ENCODE assay signal across 20 cellular contexts in the genomic region with DNA sequence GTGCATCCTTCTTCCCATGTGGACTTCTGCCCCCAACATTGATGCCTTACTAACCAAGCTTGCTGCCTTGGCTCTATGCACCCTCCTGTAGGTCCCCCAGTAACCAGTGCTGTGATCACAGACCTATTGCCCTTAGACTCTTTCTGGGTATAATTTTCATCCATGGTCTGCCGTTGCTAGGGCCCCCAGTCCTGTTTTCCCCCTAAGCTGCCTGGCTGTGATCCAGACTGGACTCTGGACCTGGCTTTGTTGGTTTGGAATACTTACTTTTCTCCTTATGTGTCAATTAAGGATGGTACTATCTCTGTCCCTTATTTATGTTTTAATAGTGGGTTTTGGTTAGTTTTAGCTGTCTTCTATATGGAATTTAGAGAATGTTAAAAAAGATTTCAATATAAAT. TPM values are rescaled to one million over a fixed set of nuclear protein-coding genes. Genes with fewer than 3 reads are reported as not detected.
DNase-seq lines count a peak whose midpoint lies in the region; ATAC-seq and TF ChIP-seq lines count a peak whose summit lies in the region.
"Had no signal": no experiment of that assay in that cellular context is flagged by ENCODE, and none has a peak within 500 bp of the region (broad histone marks: within the 10 kb centered on the region; RNA-seq: fewer than 3 reads in every experiment).

No MANE protein-coding gene starts in this region.

- H3K27me3 ChIP-seq in CD4-positive, CD25-positive, alpha-beta regulatory T cell (ENCODE audit: control insufficient read depth, insufficient read depth, low read length), result no peaks in the 10 kb centered on the region
- H3K27me3 ChIP-seq: BLaER1 treated with 17β-estradiol and CSF1 and Interleukin-3, amounts not matched to agents 10 nM and 100 nM had no signal

- TF ChIP-seq CTCF in WTC11 (IDR thresholded peaks at IDR 0.05) (no peak), GM13977 (IDR thresholded peaks at IDR 0.05; ENCODE audit: extremely low read depth, insufficient read depth, missing control alignments) (no peak)

- H3K27ac ChIP-seq in CD4-positive, CD25-positive, alpha-beta regulatory T cell (ENCODE audit: insufficient read depth, low read length, poor library complexity, severe bottlenecking), result no peak overlapping the region
- H3K27ac ChIP-seq: BLaER1 treated with 17β-estradiol and CSF1 and Interleukin-3, amounts not matched to agents 10 nM and 100 nM had no signal

- POLR2A ChIA-PET in WTC11 (lab: Charles Lee), result no interaction called here

- peak overlapping the region in 2 of 4 donors; percentile 1 to 9 for H3K4me3 Mint-ChIP-seq in CD4-positive, CD25-positive, alpha-beta regulatory T cell
- H3K4me3 Mint-ChIP-seq in WTC11, result no peak overlapping the region
- H3K4me3 Mint-ChIP-seq: B cell, HFFc6 had no signal

- in situ Hi-C loops in GM13977 (cut with MboI; ENCODE audit: low pct_unique_long_range_greater_than_20kb, low sequenced_read_pairs, unreplicated experiment), result no loop called here

- peaks cover 3% of the 10 kb centered on the region for H3K4me1 ChIP-seq in CD4-positive, CD25-positive, alpha-beta regulatory T cell (ENCODE audit: control insufficient read depth, insufficient read depth, low read length, poor library complexity, severe bottlenecking)

- CTCF ChIA-PET in WTC11 (lab: Charles Lee), result interaction anchor here (1.4 kb wide), 1 partner anchor 146 kb away, joined by 3 read pairs; no protein-coding TSS in a partner anchor

- peaks cover 25% of the 10 kb centered on the region for H3K36me3 Mint-ChIP-seq in CD4-positive, CD25-positive, alpha-beta regulatory T cell
- H3K36me3 Mint-ChIP-seq in WTC11, result peaks cover 19% of the 10 kb centered on the region

- peaks cover 2 to 13% (median 4%) of the 10 kb centered on the region in 7 donors for H3K9me3 Mint-ChIP-seq in CD4-positive, CD25-positive, alpha-beta regulatory T cell
- peaks cover 7% of the 10 kb centered on the region for H3K9me3 Mint-ChIP-seq in WTC11

- H3K27me3 Mint-ChIP-seq in CD4-positive, CD25-positive, alpha-beta regulatory T cell, result no peaks in the 10 kb centered on the region
- no peaks in the 10 kb centered on the region for H3K27me3 Mint-ChIP-seq in WTC11 (ENCODE audit: low read depth)
- H3K27me3 Mint-ChIP-seq: B cell; CD8-positive, alpha-beta memory T cell; IgD-negative memory B cell had no signal

- H3K4me3 ChIP-seq in CD4-positive, CD25-positive, alpha-beta regulatory T cell (ENCODE audit: low read depth, low read length), result no peak overlapping the region
- H3K4me3 ChIP-seq: BLaER1 treated with 17β-estradiol and CSF1 and Interleukin-3, amounts not matched to agents 10 nM and 100 nM had no signal

- peak overlapping the region in 2 of 3 donors; percentile 33 to 57 for H3K27ac Mint-ChIP-seq in CD4-positive, CD25-positive, alpha-beta regulatory T cell
- 0 out of 2 replicates have a peak overlapping the region, but pooled peaks have one; percentile 2 for H3K27ac Mint-ChIP-seq in WTC11
- H3K27ac Mint-ChIP-seq: B cell, HFFc6 had no signal

- H3K9me3 ChIP-seq in CD4-positive, CD25-positive, alpha-beta regulatory T cell (ENCODE audit: control insufficient read depth in 2 of 2, low read length in 2 of 2), result no peaks in the 10 kb centered on the region

- no peak for ATAC-seq in CD4-positive, CD25-positive, alpha-beta regulatory T cell (ENCODE audit: low read depth in 2 of 2)
- no peak for ATAC-seq in WTC11
- ATAC-seq in left lobe of liver, result peak; percentile 34
- ATAC-seq in GM19023 (IDR thresholded peaks at IDR 0.05; ENCODE audit: unreplicated experiment), result no peak
- ATAC-seq: HCT116 had no signal

- peaks cover 20 to 55% (median 37%) of the 10 kb centered on the region in 4 donors for H3K4me1 Mint-ChIP-seq in CD4-positive, CD25-positive, alpha-beta regulatory T cell
- peaks cover 34% of the 10 kb centered on the region for H3K4me1 Mint-ChIP-seq in WTC11

- DNase-seq in NCI-H146 (lab: John Stamatoyannopoulos, UW) (peak; percentile 25), NCI-H146 treated with DMSO at 0.1 percent for 48 hours (lab: John Stamatoyannopoulos, UW; ENCODE audit: unreplicated experiment) (no peak), WTC11 (ENCODE audit: low spot score) (no peak), left lobe of liver (ENCODE audit: low spot score) (no peak), GM13977 (ENCODE audit: low spot score) (no peak), AG08396 (ENCODE audit: low spot score) (no peak)
- DNase-seq in CD4-positive, CD25-positive, alpha-beta regulatory T cell, result no peak
- DNase-seq: 8988T; CD8-positive, alpha-beta memory T cell; COR-L47; DMS153; DMS79; GDM1; HFFc6; KBM-7 had no signal

- H3K36me3 ChIP-seq in CD4-positive, CD25-positive, alpha-beta regulatory T cell (ENCODE audit: control insufficient read depth, insufficient read depth, low read length), result peaks cover 17% of the 10 kb centered on the region

TF ChIP-seq in WTC11, 78 proteins besides CTCF, POLR2A, EP300 and RAD21:
- TF ChIP-seq CREM (CRISPR knock-in tag; IDR thresholded peaks at IDR 0.05) (no peak), ESRRA (CRISPR knock-in tag; IDR thresholded peaks at IDR 0.05; ENCODE audit: borderline replicate concordance) (no peak)
- TF ChIP-seq, protein P1, sequence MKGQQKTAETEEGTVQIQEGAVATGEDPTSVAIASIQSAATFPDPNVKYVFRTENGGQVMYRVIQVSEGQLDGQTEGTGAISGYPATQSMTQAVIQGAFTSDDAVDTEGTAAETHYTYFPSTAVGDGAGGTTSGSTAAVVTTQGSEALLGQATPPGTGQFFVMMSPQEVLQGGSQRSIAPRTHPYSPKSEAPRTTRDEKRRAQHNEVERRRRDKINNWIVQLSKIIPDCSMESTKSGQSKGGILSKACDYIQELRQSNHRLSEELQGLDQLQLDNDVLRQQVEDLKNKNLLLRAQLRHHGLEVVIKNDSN (CRISPR knock-in tag; IDR thresholded peaks at IDR 0.05), result no peak

RNA-seq across cellular contexts. Expression of a gene that starts 26.0 kb away (rescaled TPM):
- total RNA-seq in CD4-positive, CD25-positive, alpha-beta regulatory T cell, result 75.3 TPM
- 10 to 100 TPM; 14.1 to 17.7 (median 15.9) TPM for polyA plus RNA-seq in CD4-positive, CD25-positive, alpha-beta regulatory T cell
- total RNA-seq in WTC11 (2021) (17.7 to 19.0 TPM (median 18.6 TPM) in 3 replicates), left lobe of liver (11.1 TPM)
